ENCODE assay signal across 1 cellular context in the genomic region with DNA sequence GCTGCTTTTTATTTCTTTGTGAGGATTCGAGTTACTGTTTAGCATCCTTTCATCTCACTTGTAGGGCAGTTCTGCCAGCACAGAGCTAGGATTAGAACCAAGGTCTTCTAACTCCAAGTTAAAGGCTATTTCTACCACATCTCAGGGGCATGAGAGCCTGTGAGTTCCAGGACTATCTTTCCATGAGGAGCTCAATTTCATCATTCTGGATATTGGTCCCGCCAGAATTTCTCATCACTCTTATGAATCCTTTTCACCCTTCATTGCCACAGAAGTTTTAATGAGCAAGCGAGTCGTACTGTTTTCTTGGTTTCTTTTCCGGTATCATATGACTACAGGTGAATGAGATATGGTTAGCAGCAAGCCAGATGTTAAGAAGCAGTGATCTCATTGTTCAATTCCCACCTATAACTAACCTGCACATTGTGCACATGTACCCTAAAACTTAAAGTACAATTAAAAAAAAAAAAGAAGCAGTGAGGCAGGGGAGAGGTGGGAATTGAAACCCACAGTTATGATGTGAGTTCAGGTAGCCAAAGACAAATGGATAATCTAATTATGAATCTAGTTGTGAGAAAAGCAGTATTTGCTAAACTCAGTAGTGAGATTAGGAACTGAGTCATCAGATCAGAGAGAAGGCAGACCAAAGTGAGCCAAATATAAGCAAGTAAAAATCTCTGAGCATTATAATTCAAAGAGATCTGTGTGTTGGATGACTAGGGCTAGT.
TF ChIP-seq lines count a peak whose summit lies in the region.

No MANE protein-coding gene starts in this region.

TF ChIP-seq in GM12878, 131 proteins besides CTCF, POLR2A, EP300 and RAD21 (continued from another document):
- TF ChIP-seq CREB1 (IDR thresholded peaks at IDR 0.05; ENCODE audit: low read depth) (peak; percentile 47; the same call in 1 of the 2 replicates), BACH1 (IDR thresholded peaks at IDR 0.05; ENCODE audit: borderline replicate concordance) (peak; percentile 90), MEF2A (IDR thresholded peaks at IDR 0.05; ENCODE audit: insufficient read depth, low read depth, low read length) (peak; percentile 90), ZNF217 (IDR thresholded peaks at IDR 0.05) (peak; percentile 83; the same call in 1 of the 2 replicates), YBX1 (IDR thresholded peaks at IDR 0.05) (no peak), FOXM1 (IDR thresholded peaks at IDR 0.05; ENCODE audit: low read depth, low read length) (peak; percentile 98), CBX3 (IDR thresholded peaks at IDR 0.05; ENCODE audit: borderline replicate concordance, low read depth) (no peak), GABPA (IDR thresholded peaks at IDR 0.05; ENCODE audit: low read depth) (peak; percentile 65), SPI1 (IDR thresholded peaks at IDR 0.05; ENCODE audit: borderline replicate concordance, insufficient read depth, low read depth, low read length) (peak; percentile 63; the same call in 1 of the 2 replicates), NR2C1 (IDR thresholded peaks at IDR 0.05) (no peak), IKZF1 (conservative IDR thresholded peaks at IDR 0.05) (peak; percentile 79), CBFB (IDR thresholded peaks at IDR 0.05; ENCODE audit: low read depth) (peak; percentile 42; the same call in 1 of the 2 replicates), NFIC (IDR thresholded peaks at IDR 0.05; ENCODE audit: low read depth, low read length) (peak; percentile 99), NBN (IDR thresholded peaks at IDR 0.05) (peak; percentile 91), IRF4 (IDR thresholded peaks at IDR 0.05; ENCODE audit: low read depth, low read length) (peak; percentile 88), BCL11A (IDR thresholded peaks at IDR 0.05; ENCODE audit: low read depth, low read length) (peak; percentile 95), ESRRA (IDR thresholded peaks at IDR 0.05; ENCODE audit: low read length) (no peak), BMI1 (IDR thresholded peaks at IDR 0.05; ENCODE audit: borderline replicate concordance) (peak; percentile 81; the same call in 1 of the 2 replicates), MTA3 (IDR thresholded peaks at IDR 0.05; ENCODE audit: borderline replicate concordance, low read length) (peak; percentile 74; the same call in 1 of the 2 replicates), RAD51 (IDR thresholded peaks at IDR 0.05) (peak; percentile 55), NR2C2 (IDR thresholded peaks at IDR 0.05; ENCODE audit: borderline replicate concordance, control insufficient read depth, insufficient read length, low read depth) (no peak), SMAD1 (IDR thresholded peaks at IDR 0.05; ENCODE audit: low read depth, partially characterized antibody) (no peak), PML (IDR thresholded peaks at IDR 0.05; ENCODE audit: low read length) (peak; percentile 85), JUNB (IDR thresholded peaks at IDR 0.05) (peak; percentile 98), HDAC2 (IDR thresholded peaks at IDR 0.05) (no peak), ZNF384 (IDR thresholded peaks at IDR 0.05; ENCODE audit: borderline replicate concordance, low read depth, low read length) (peak; percentile 86; the same call in 1 of the 2 replicates), CBX5 (IDR thresholded peaks at IDR 0.05; ENCODE audit: low read depth) (peak; percentile 75; the same call in 1 of the 2 replicates), SRF (IDR thresholded peaks at IDR 0.05; ENCODE audit: low read depth in 2 of 2, low read length in 2 of 2) (0 out of 4 replicates have a peak, but pooled peaks of 1 of the 2 experiments have one; percentile 7), IKZF2 (IDR thresholded peaks at IDR 0.05) (peak; percentile 84 to 90; a peak in 3 of 4 replicates), EED (IDR thresholded peaks at IDR 0.05; ENCODE audit: low read depth) (peak; percentile 78; the same call in 1 of the 2 replicates), MXI1 (IDR thresholded peaks at IDR 0.05; ENCODE audit: low read depth, low read length) (no peak), RCOR1 (conservative IDR thresholded peaks at IDR 0.05; ENCODE audit: low read depth, low read length) (no peak), PAX5 (IDR thresholded peaks at IDR 0.05; ENCODE audit: borderline replicate concordance, low read depth, low read length) (0 out of 2 replicates have a peak, but pooled peaks have one; percentile 19), ASH2L (IDR thresholded peaks at IDR 0.05; ENCODE audit: borderline replicate concordance, low read depth) (no peak), TCF7 (IDR thresholded peaks at IDR 0.05; ENCODE audit: borderline replicate concordance) (peak; percentile 97), ZNF24 (IDR thresholded peaks at IDR 0.05) (peak; percentile 83), ZNF207 (IDR thresholded peaks at IDR 0.05; ENCODE audit: borderline replicate concordance) (peak; percentile 43; the same call in 1 of the 2 replicates), FOXK2 (IDR thresholded peaks at IDR 0.05) (no peak), RELA (IDR thresholded peaks at IDR 0.05; ENCODE audit: borderline replicate concordance, partially characterized antibody) (no peak), E2F8 (IDR thresholded peaks at IDR 0.05; ENCODE audit: low read depth, partially characterized antibody) (peak; percentile 24), SKIL (IDR thresholded peaks at IDR 0.05; ENCODE audit: low read depth, poor library complexity, severe bottlenecking) (peak; percentile 72), NR2F1 (conservative IDR thresholded peaks at IDR 0.05) (peak; percentile 29; the same call in 1 of the 2 replicates), ETV6 (conservative IDR thresholded peaks at IDR 0.05 in 1 of 2, IDR thresholded peaks at IDR 0.05 in 1 of 2; ENCODE audit: borderline replicate concordance in 1 of 2, low read depth in 1 of 2) (peak in 1 of 2 experiments; percentile 93; a peak in 2 of 4 replicates), RUNX3 (IDR thresholded peaks at IDR 0.05; ENCODE audit: low read length) (peak; percentile 90), DPF2 (IDR thresholded peaks at IDR 0.05) (peak; percentile 94), ATF7 (IDR thresholded peaks at IDR 0.05; ENCODE audit: low read depth) (peak; percentile 96), ZBED1 (IDR thresholded peaks at IDR 0.05; ENCODE audit: borderline replicate concordance) (peak; percentile 74; the same call in 1 of the 2 replicates), MTA2 (IDR thresholded peaks at IDR 0.05; ENCODE audit: low read depth) (peak; percentile 99), ZNF687 (IDR thresholded peaks at IDR 0.05) (0 out of 2 replicates have a peak, but pooled peaks have one; percentile 34)
- TF ChIP-seq, protein P1, sequence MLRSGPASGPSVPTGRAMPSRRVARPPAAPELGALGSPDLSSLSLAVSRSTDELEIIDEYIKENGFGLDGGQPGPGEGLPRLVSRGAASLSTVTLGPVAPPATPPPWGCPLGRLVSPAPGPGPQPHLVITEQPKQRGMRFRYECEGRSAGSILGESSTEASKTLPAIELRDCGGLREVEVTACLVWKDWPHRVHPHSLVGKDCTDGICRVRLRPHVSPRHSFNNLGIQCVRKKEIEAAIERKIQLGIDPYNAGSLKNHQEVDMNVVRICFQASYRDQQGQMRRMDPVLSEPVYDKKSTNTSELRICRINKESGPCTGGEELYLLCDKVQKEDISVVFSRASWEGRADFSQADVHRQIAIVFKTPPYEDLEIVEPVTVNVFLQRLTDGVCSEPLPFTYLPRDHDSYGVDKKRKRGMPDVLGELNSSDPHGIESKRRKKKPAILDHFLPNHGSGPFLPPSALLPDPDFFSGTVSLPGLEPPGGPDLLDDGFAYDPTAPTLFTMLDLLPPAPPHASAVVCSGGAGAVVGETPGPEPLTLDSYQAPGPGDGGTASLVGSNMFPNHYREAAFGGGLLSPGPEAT (IDR thresholded peaks at IDR 0.05; ENCODE audit: low read depth): peak; percentile 79
- TF ChIP-seq, protein P2, sequence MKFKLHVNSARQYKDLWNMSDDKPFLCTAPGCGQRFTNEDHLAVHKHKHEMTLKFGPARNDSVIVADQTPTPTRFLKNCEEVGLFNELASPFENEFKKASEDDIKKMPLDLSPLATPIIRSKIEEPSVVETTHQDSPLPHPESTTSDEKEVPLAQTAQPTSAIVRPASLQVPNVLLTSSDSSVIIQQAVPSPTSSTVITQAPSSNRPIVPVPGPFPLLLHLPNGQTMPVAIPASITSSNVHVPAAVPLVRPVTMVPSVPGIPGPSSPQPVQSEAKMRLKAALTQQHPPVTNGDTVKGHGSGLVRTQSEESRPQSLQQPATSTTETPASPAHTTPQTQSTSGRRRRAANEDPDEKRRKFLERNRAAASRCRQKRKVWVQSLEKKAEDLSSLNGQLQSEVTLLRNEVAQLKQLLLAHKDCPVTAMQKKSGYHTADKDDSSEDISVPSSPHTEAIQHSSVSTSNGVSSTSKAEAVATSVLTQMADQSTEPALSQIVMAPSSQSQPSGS (IDR thresholded peaks at IDR 0.05; ENCODE audit: low read length): peak; percentile 97
